ENCODE assay signal across 14 cellular contexts in genomic region chr17:74340470-74341023, GRCh38. TPM values are rescaled to one million over a fixed set of nuclear protein-coding genes. Genes with fewer than 3 reads are reported as not detected.
DNase-seq lines count a peak whose midpoint lies in the region; ATAC-seq, FAIRE-seq and TF ChIP-seq lines count a peak whose summit lies in the region.
"Had no signal": no experiment of that assay in that cellular context is flagged by ENCODE, and none has a peak within 500 bp of the region (broad histone marks: within the 10 kb centered on the region; RNA-seq: fewer than 3 reads in every experiment).

No MANE protein-coding gene starts in this region.

- H3K4me1 ChIP-seq in HepG2 (ENCODE audit: insufficient read depth, low read length) (peaks cover 10% of the 10 kb centered on the region), right lobe of liver (no peaks in the 10 kb centered on the region), SJCRH30 (no peaks in the 10 kb centered on the region), upper lobe of right lung (no peaks in the 10 kb centered on the region)

- TF ChIP-seq EP300 in HepG2 (IDR thresholded peaks at IDR 0.05; ENCODE audit: low read depth in 2 of 2, low read length in 2 of 2) (no peak), HepG2 (CRISPR knock-in tag; IDR thresholded peaks at IDR 0.05; ENCODE audit: borderline replicate concordance) (no peak)

- TF ChIP-seq CTCF in HepG2 (CRISPR knock-in tag; IDR thresholded peaks at IDR 0.05) (no peak), right lobe of liver (IDR thresholded peaks at IDR 0.05) (no peak), upper lobe of right lung (IDR thresholded peaks at IDR 0.05) (no peak)

- CTCF ChIA-PET in HepG2 (lab: Yijun Ruan, JAX; ENCODE audit: low intra/inter-chr PET ratio, low total read pairs), result no interaction called here
- CTCF ChIA-PET in activated CD4-positive, alpha-beta T cell treated with anti-CD3 and anti-CD28 coated beads for 36 hours (lab: Charles Lee), result interaction anchor here (1.2 kb wide), 1 partner anchor 12 kb away, joined by 3 read pairs; no protein-coding TSS in a partner anchor

- H3K27ac ChIP-seq in HepG2 (ENCODE audit: extremely low read length, insufficient read depth, low read length) (no peak overlapping the region), right lobe of liver (no peak overlapping the region), SJCRH30 (no peak overlapping the region), upper lobe of right lung (no peak overlapping the region)

- H3K27me3 ChIP-seq in HepG2 (ENCODE audit: control insufficient read depth in 1 of 2, insufficient read depth in 2 of 2, low read length in 2 of 2) (peaks cover 11 to 47% of the 10 kb centered on the region in 2 experiments; a peak in 4 of 5 replicates), right lobe of liver (no peaks in the 10 kb centered on the region), SJCRH30 (peaks cover 26% of the 10 kb centered on the region), upper lobe of right lung (peaks cover 14% of the 10 kb centered on the region)

- POLR2A ChIA-PET in HepG2 (lab: Yijun Ruan, JAX), result no interaction called here
- POLR2A ChIA-PET in activated CD4-positive, alpha-beta T cell treated with anti-CD3 and anti-CD28 coated beads for 36 hours (lab: Charles Lee), result no interaction called here

- TF ChIP-seq RAD21 in HepG2 (CRISPR knock-in tag; IDR thresholded peaks at IDR 0.05), result no peak

- no peaks in the 10 kb centered on the region for H3K36me3 ChIP-seq in HepG2 (replicated peaks in 1 of 2; ENCODE audit: control insufficient read depth in 1 of 2, insufficient read depth in 2 of 2, low read length in 2 of 2)
- no peaks in the 10 kb centered on the region for H3K36me3 ChIP-seq in right lobe of liver
- H3K36me3 ChIP-seq in SJCRH30, result no peaks in the 10 kb centered on the region
- H3K36me3 ChIP-seq in upper lobe of right lung, result no peaks in the 10 kb centered on the region

- no peaks in the 10 kb centered on the region for H3K4me1 Mint-ChIP-seq in T-helper 17 cell
- no peaks in the 10 kb centered on the region for H3K4me1 Mint-ChIP-seq in activated CD4-positive, alpha-beta T cell treated with anti-CD3 and anti-CD28 coated beads for 36 hours
- H3K4me1 Mint-ChIP-seq: activated naive CD8-positive, alpha-beta T cell treated with anti-CD3 and anti-CD28 coated beads, Interleukin-2, amount 10 ng/mL, durations not matched to agents 7 days and 5 days had no signal

- H2AFZ ChIP-seq in HepG2 (ENCODE audit: low read length), result no peak overlapping the region

- H3K79me2 ChIP-seq in HepG2 (ENCODE audit: insufficient read depth, low read length), result no peaks in the 10 kb centered on the region

- H3K36me3 Mint-ChIP-seq in T-helper 17 cell (ENCODE audit: low read depth), result no peaks in the 10 kb centered on the region
- no peaks in the 10 kb centered on the region for H3K36me3 Mint-ChIP-seq in activated CD4-positive, alpha-beta T cell treated with anti-CD3 and anti-CD28 coated beads for 36 hours (ENCODE audit: low read depth)
- H3K36me3 Mint-ChIP-seq: activated naive CD8-positive, alpha-beta T cell treated with anti-CD3 and anti-CD28 coated beads, Interleukin-2, amount 10 ng/mL, durations not matched to agents 7 days and 5 days had no signal

- TF ChIP-seq POLR2A in HepG2 (IDR thresholded peaks at IDR 0.05; ENCODE audit: insufficient read depth in 1 of 2, low read depth in 2 of 2, low read length in 2 of 2) (no peak), right lobe of liver (IDR thresholded peaks at IDR 0.05) (no peak)

- intact Hi-C loops in HepG2 (cut with micrococcal nuclease; ENCODE audit: unreplicated experiment), result no loop called here
- intact Hi-C loops in right lobe of liver (cut with DNase I), result no loop called here
- intact Hi-C loops in left colon (cut with DNase I, micrococcal nuclease), result no loop called here
- intact Hi-C loops in upper lobe of right lung (cut with DNase I), result no loop called here
- intact Hi-C loops in activated CD4-positive, alpha-beta T cell treated with anti-CD3 and anti-CD28 coated beads for 36 hours (cut with DNase I, micrococcal nuclease), result no loop called here

- H3K9ac ChIP-seq in HepG2 (ENCODE audit: insufficient read depth, low read depth, low read length), result no peak overlapping the region

- H3K4me2 ChIP-seq in HepG2 (ENCODE audit: low read depth, low read length), result 0 out of 2 replicates have a peak overlapping the region, but pooled peaks have one; percentile 1

- H3K9me3 Mint-ChIP-seq in activated CD4-positive, alpha-beta T cell treated with anti-CD3 and anti-CD28 coated beads for 36 hours (ENCODE audit: low read depth), result no peaks in the 10 kb centered on the region
- H3K9me3 Mint-ChIP-seq: activated naive CD8-positive, alpha-beta T cell treated with anti-CD3 and anti-CD28 coated beads, Interleukin-2, amount 10 ng/mL, durations not matched to agents 7 days and 5 days had no signal

- H4K20me1 ChIP-seq in HepG2 (ENCODE audit: insufficient read depth, low read length), result no peaks in the 10 kb centered on the region

- in situ Hi-C loops in HepG2 (cut with HindIII; ENCODE audit: extremely low pct_ligation_motif_present, low pct_unique_long_range_greater_than_20kb), result no loop called here

- DNase-seq in HepG2 (ENCODE audit: low spot score), result peak; percentile 56
- DNase-seq in right lobe of liver, result no peak
- peak; percentile 25 to 39 for DNase-seq in SJCRH30
- no peak for DNase-seq in left colon
- DNase-seq in upper lobe of right lung, result no peak
- DNase-seq in T-helper 17 cell, result no peak
- no peak for DNase-seq in activated CD4-positive, alpha-beta T cell treated with anti-CD3 and anti-CD28 coated beads for 36 hours
- DNase-seq in AG08395 (ENCODE audit: low spot score), result no peak
- DNase-seq: activated CD4-positive, alpha-beta T cell treated with anti-CD3 and anti-CD28 coated beads for 4 hours; activated naive CD8-positive, alpha-beta T cell treated with anti-CD3 and anti-CD28 coated beads, Interleukin-2, amount 10 ng/mL, durations not matched to agents 7 days and 5 days; T-helper 2 cell had no signal

- H3K27ac Mint-ChIP-seq in T-helper 17 cell, result no peak overlapping the region
- H3K27ac Mint-ChIP-seq in activated CD4-positive, alpha-beta T cell treated with anti-CD3 and anti-CD28 coated beads for 36 hours, result no peak overlapping the region
- H3K27ac Mint-ChIP-seq: activated naive CD8-positive, alpha-beta T cell treated with anti-CD3 and anti-CD28 coated beads, Interleukin-2, amount 10 ng/mL, durations not matched to agents 7 days and 5 days had no signal

- H3K4me3 ChIP-seq in HepG2 (replicated peaks in 1 of 3; ENCODE audit: insufficient read depth in 1 of 3, low read depth in 2 of 3, low read length in 3 of 3), result no peak overlapping the region
- no peak overlapping the region for H3K4me3 ChIP-seq in right lobe of liver
- H3K4me3 ChIP-seq in SJCRH30, result no peak overlapping the region
- no peak overlapping the region for H3K4me3 ChIP-seq in upper lobe of right lung

- H3K4me3 Mint-ChIP-seq in T-helper 17 cell, result no peak overlapping the region
- no peak overlapping the region for H3K4me3 Mint-ChIP-seq in activated CD4-positive, alpha-beta T cell treated with anti-CD3 and anti-CD28 coated beads for 36 hours
- H3K4me3 Mint-ChIP-seq: activated naive CD8-positive, alpha-beta T cell treated with anti-CD3 and anti-CD28 coated beads, Interleukin-2, amount 10 ng/mL, durations not matched to agents 7 days and 5 days had no signal

- no TSS peak for BruUV-seq in HepG2 (replicated peaks; lab: Mats Ljungman, UMichigan)

- ATAC-seq in HepG2 (peak; percentile 68), right lobe of liver (no peak), left colon (peak; percentile 65), upper lobe of right lung (no peak), T-helper 17 cell (no peak)
- no peak for ATAC-seq in activated CD4-positive, alpha-beta T cell treated with anti-CD3 and anti-CD28 coated beads for 36 hours

- H3K27me3 Mint-ChIP-seq in T-helper 17 cell, result no peaks in the 10 kb centered on the region
- no peaks in the 10 kb centered on the region for H3K27me3 Mint-ChIP-seq in activated CD4-positive, alpha-beta T cell treated with anti-CD3 and anti-CD28 coated beads for 36 hours

- no peaks in the 10 kb centered on the region for H3K9me3 ChIP-seq in HepG2 (ENCODE audit: low read length)
- no peaks in the 10 kb centered on the region for H3K9me3 ChIP-seq in right lobe of liver
- no peaks in the 10 kb centered on the region for H3K9me3 ChIP-seq in SJCRH30 (replicated peaks)
- H3K9me3 ChIP-seq in upper lobe of right lung, result no peaks in the 10 kb centered on the region
- H3K9me3 ChIP-seq in T-helper 17 cell (ENCODE audit: control insufficient read depth, low read length, poor library complexity, severe bottlenecking), result no peaks in the 10 kb centered on the region

- 11% methylated on average over 8 of the region's 13 CpGs for WGBS in HepG2 (ENCODE audit: low lambda C conversion rate)
- no CpG with 5 or more reads among the region's 13 CpGs for WGBS in right lobe of liver (ENCODE audit: insufficient coverage, low coverage, low lambda C conversion rate, missing lambda C conversion rate)

- no peak for FAIRE-seq in HepG2 (lab: Jason Lieb, UNC)
- FAIRE-seq: keratinocyte had no signal

RNA-seq across cellular contexts. Expression of gene KIF19, which starts 14.5 kb away (rescaled TPM):
- total RNA-seq in HepG2 (2016; rRNA removed; fragmentation: Illumina TruSeq; extraction: Trizol) (not detected in 2 replicates), right lobe of liver (1 to 10 TPM in 1 of 6 experiments, under 1 TPM in 5; 0.31 to 1.1 (median 0.64) TPM), left colon (1 to 10 TPM; 2.1 to 3.5 TPM), upper lobe of right lung (0.23 TPM), T-helper 17 cell (1 to 10 TPM; 2.3 to 2.8 TPM)
- total RNA-seq in HepG2 (2016; cell fraction: cytosol; rRNA removed; fragmentation: Illumina TruSeq; extraction: Trizol; ENCODE audit: low read depth), result not detected in 2 replicates
- not detected in 2 replicates for total RNA-seq in HepG2 (2016; cell fraction: insoluble cytoplasmic fraction; rRNA removed; fragmentation: Illumina TruSeq; extraction: Trizol)
- not detected in 2 replicates for total RNA-seq in HepG2 (2016; cell fraction: membrane; rRNA removed; fragmentation: Illumina TruSeq; extraction: Trizol)
- not detected in 2 replicates for total RNA-seq in HepG2 (2016; cell fraction: nucleus; rRNA removed; fragmentation: Illumina TruSeq; extraction: Trizol)
- polyA plus RNA-seq in HepG2 (2011; rRNA removed), result not detected in 2 replicates
- polyA plus RNA-seq in HepG2 (2011; cell fraction: cytosol; rRNA removed), result not detected in 2 replicates
- not detected in 2 replicates for polyA plus RNA-seq in HepG2 (2011; cell fraction: nucleus; rRNA removed)
- not detected in 2 replicates for polyA plus RNA-seq in HepG2 (2012)
- polyA plus RNA-seq in HepG2 (2016; cell fraction: cytosol; fragmentation: Illumina TruSeq; extraction: Trizol; ENCODE audit: low read depth), result not detected in 2 replicates
- not detected in 2 replicates for polyA plus RNA-seq in HepG2 (2016; cell fraction: insoluble cytoplasmic fraction; fragmentation: Illumina TruSeq; extraction: Trizol; ENCODE audit: low read depth)
- polyA plus RNA-seq in HepG2 (2016; cell fraction: membrane; fragmentation: Illumina TruSeq; extraction: Trizol; ENCODE audit: low read depth), result not detected in 2 replicates
- not detected in 2 replicates for polyA plus RNA-seq in HepG2 (2016; cell fraction: nucleus; fragmentation: Illumina TruSeq; extraction: Trizol; ENCODE audit: insufficient read depth, low read depth)
- not detected in 2 replicates for polyA minus RNA-seq in HepG2 (2011; rRNA and poly(A)+ RNA removed; ENCODE audit: low replicate concordance)
- polyA minus RNA-seq in HepG2 (2011; cell fraction: cytosol; rRNA and poly(A)+ RNA removed), result not detected in 2 replicates
- polyA minus RNA-seq in HepG2 (2011; cell fraction: nucleus; rRNA and poly(A)+ RNA removed), result not detected in 2 replicates
- not detected in 2 replicates for total RNA-seq in SJCRH30 (2014; rRNA removed; shearing (Covaris generic))
- under 1 TPM in 1 of 2 experiments, not detected in 1; 0.11 TPM for total RNA-seq in activated CD4-positive, alpha-beta T cell treated with anti-CD3 and anti-CD28 coated beads for 36 hours
- total RNA-seq: osteocyte had no signal
- polyA plus RNA-seq: keratinocyte had no signal

RNA-seq across cellular contexts. Expression of gene BTBD17, which starts 21.1 kb away (rescaled TPM):
- not detected in 2 replicates for total RNA-seq in HepG2 (2016; rRNA removed; fragmentation: Illumina TruSeq; extraction: Trizol)
- total RNA-seq in HepG2 (2016; cell fraction: cytosol; rRNA removed; fragmentation: Illumina TruSeq; extraction: Trizol; ENCODE audit: low read depth), result not detected in 2 replicates
- not detected in 2 replicates for total RNA-seq in HepG2 (2016; cell fraction: insoluble cytoplasmic fraction; rRNA removed; fragmentation: Illumina TruSeq; extraction: Trizol)
- total RNA-seq in HepG2 (2016; cell fraction: membrane; rRNA removed; fragmentation: Illumina TruSeq; extraction: Trizol), result not detected in 2 replicates
- total RNA-seq in HepG2 (2016; cell fraction: nucleus; rRNA removed; fragmentation: Illumina TruSeq; extraction: Trizol), result not detected in 2 replicates
- not detected in 2 replicates for polyA plus RNA-seq in HepG2 (2011; rRNA removed)
- not detected in 2 replicates for polyA plus RNA-seq in HepG2 (2011; cell fraction: cytosol; rRNA removed)
- polyA plus RNA-seq in HepG2 (2011; cell fraction: nucleus; rRNA removed), result 0.09 TPM in 1 of 2 replicates, not detected in the other
- polyA plus RNA-seq in HepG2 (2012), result not detected in 2 replicates
- polyA plus RNA-seq in HepG2 (2016; cell fraction: cytosol; fragmentation: Illumina TruSeq; extraction: Trizol; ENCODE audit: low read depth), result not detected in 2 replicates
- polyA plus RNA-seq in HepG2 (2016; cell fraction: insoluble cytoplasmic fraction; fragmentation: Illumina TruSeq; extraction: Trizol; ENCODE audit: low read depth), result not detected in 2 replicates
- polyA plus RNA-seq in HepG2 (2016; cell fraction: membrane; fragmentation: Illumina TruSeq; extraction: Trizol; ENCODE audit: low read depth), result not detected in 2 replicates
- not detected in 2 replicates for polyA plus RNA-seq in HepG2 (2016; cell fraction: nucleus; fragmentation: Illumina TruSeq; extraction: Trizol; ENCODE audit: insufficient read depth, low read depth)
- not detected in 2 replicates for polyA minus RNA-seq in HepG2 (2011; rRNA and poly(A)+ RNA removed; ENCODE audit: low replicate concordance)
- polyA minus RNA-seq in HepG2 (2011; cell fraction: cytosol; rRNA and poly(A)+ RNA removed), result not detected in 2 replicates
- polyA minus RNA-seq in HepG2 (2011; cell fraction: nucleus; rRNA and poly(A)+ RNA removed), result not detected in 2 replicates
- not detected for total RNA-seq in right lobe of liver
- total RNA-seq in SJCRH30 (2014; rRNA removed; shearing (Covaris generic)), result not detected in 2 replicates
- under 1 TPM in 1 of 2 donors, not detected in 1; 0.24 TPM for total RNA-seq in left colon
- not detected for total RNA-seq in upper lobe of right lung
- not detected for total RNA-seq in T-helper 17 cell
- not detected for total RNA-seq in activated CD4-positive, alpha-beta T cell treated with anti-CD3 and anti-CD28 coated beads for 36 hours
- total RNA-seq: activated naive CD8-positive, alpha-beta T cell treated with anti-CD3 and anti-CD28 coated beads, Interleukin-2, amount 10 ng/mL, durations not matched to agents 7 days and 5 days; mucosa of gallbladder; osteocyte had no signal
- polyA plus RNA-seq: keratinocyte had no signal

RNA-seq across cellular contexts. Expression of gene GPR142, which starts 26.8 kb away (rescaled TPM):
- total RNA-seq in HepG2 (2016; rRNA removed; fragmentation: Illumina TruSeq; extraction: Trizol), result not detected in 2 replicates
- total RNA-seq in HepG2 (2016; cell fraction: cytosol; rRNA removed; fragmentation: Illumina TruSeq; extraction: Trizol; ENCODE audit: low read depth), result not detected in 2 replicates
- total RNA-seq in HepG2 (2016; cell fraction: insoluble cytoplasmic fraction; rRNA removed; fragmentation: Illumina TruSeq; extraction: Trizol), result not detected in 2 replicates
- total RNA-seq in HepG2 (2016; cell fraction: membrane; rRNA removed; fragmentation: Illumina TruSeq; extraction: Trizol), result not detected in 2 replicates
- not detected in 2 replicates for total RNA-seq in HepG2 (2016; cell fraction: nucleus; rRNA removed; fragmentation: Illumina TruSeq; extraction: Trizol)
- polyA plus RNA-seq in HepG2 (2011; rRNA removed), result not detected in 2 replicates
- polyA plus RNA-seq in HepG2 (2011; cell fraction: cytosol; rRNA removed), result not detected in 2 replicates
- not detected in 2 replicates for polyA plus RNA-seq in HepG2 (2011; cell fraction: nucleus; rRNA removed)
- polyA plus RNA-seq in HepG2 (2012), result not detected in 2 replicates
- not detected in 2 replicates for polyA plus RNA-seq in HepG2 (2016; cell fraction: cytosol; fragmentation: Illumina TruSeq; extraction: Trizol; ENCODE audit: low read depth)
- polyA plus RNA-seq in HepG2 (2016; cell fraction: insoluble cytoplasmic fraction; fragmentation: Illumina TruSeq; extraction: Trizol; ENCODE audit: low read depth), result not detected in 2 replicates
- polyA plus RNA-seq in HepG2 (2016; cell fraction: membrane; fragmentation: Illumina TruSeq; extraction: Trizol; ENCODE audit: low read depth), result not detected in 2 replicates
- not detected in 2 replicates for polyA plus RNA-seq in HepG2 (2016; cell fraction: nucleus; fragmentation: Illumina TruSeq; extraction: Trizol; ENCODE audit: insufficient read depth, low read depth)
- not detected in 2 replicates for polyA minus RNA-seq in HepG2 (2011; rRNA and poly(A)+ RNA removed; ENCODE audit: low replicate concordance)
- polyA minus RNA-seq in HepG2 (2011; cell fraction: cytosol; rRNA and poly(A)+ RNA removed), result not detected in 2 replicates
- polyA minus RNA-seq in HepG2 (2011; cell fraction: nucleus; rRNA and poly(A)+ RNA removed), result not detected in 2 replicates
- under 1 TPM in 1 of 6 experiments, not detected in 5; 0.24 TPM for total RNA-seq in right lobe of liver
- not detected in 2 replicates for total RNA-seq in SJCRH30 (2014; rRNA removed; shearing (Covaris generic))
- total RNA-seq in left colon, result under 1 TPM in 1 of 2 donors, not detected in 1; 0.31 TPM
- not detected for total RNA-seq in upper lobe of right lung
- total RNA-seq in T-helper 17 cell, result not detected
- not detected for total RNA-seq in activated CD4-positive, alpha-beta T cell treated with anti-CD3 and anti-CD28 coated beads for 36 hours
- total RNA-seq: activated naive CD8-positive, alpha-beta T cell treated with anti-CD3 and anti-CD28 coated beads, Interleukin-2, amount 10 ng/mL, durations not matched to agents 7 days and 5 days; osteocyte had no signal
- polyA plus RNA-seq: keratinocyte had no signal

Comparison
In these comparisons a context has a peak if more than half of its experiments do, and no peak if none do; other contexts are left out.
1. ATAC-seq: peak in HepG2 (single experiment) and left colon (single experiment); none in right lobe of liver (0 of 4), upper lobe of right lung (single experiment), T-helper 17 cell (single experiment) and activated CD4-positive, alpha-beta T cell treated with anti-CD3 and anti-CD28 coated beads for 36 hours (single experiment).
2. DNase-seq: peak in HepG2 (single experiment) and SJCRH30 (2 of 2); none in right lobe of liver (0 of 3), left colon (0 of 2), upper lobe of right lung (single experiment), T-helper 17 cell (0 of 3), activated CD4-positive, alpha-beta T cell treated with anti-CD3 and anti-CD28 coated beads for 36 hours (single experiment) and AG08395 (single experiment).